1 cellular context compared by ENCODE assay signal in the genomic region with DNA sequence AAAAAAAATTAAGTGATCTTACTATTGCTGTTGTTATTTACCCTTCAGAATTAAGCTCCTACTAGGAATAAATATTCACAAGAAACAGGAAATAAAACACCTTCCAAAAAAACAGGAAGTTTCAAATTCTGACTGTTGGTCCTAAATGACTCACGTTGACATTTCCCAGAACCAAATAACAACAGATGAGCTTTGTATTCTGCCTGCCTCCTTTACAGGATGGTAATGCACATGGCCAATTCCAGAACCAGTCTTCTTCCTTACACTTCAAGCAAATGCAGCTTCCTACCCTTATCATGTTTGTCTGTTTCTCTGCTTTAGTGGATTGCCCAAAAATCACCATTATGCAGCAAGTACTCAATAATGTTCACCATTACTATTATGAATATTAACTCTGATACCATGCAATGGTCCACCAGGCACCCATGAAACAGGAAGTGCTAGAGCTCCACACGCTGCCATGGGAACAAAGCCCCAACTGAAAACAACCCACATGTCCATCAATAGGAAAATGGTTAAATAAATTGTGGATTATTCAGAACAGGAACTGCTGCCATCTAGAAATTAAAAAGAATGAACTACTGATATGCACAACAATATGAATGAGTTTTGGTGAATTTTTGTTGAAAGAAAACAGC.
TF ChIP-seq lines count a peak whose summit lies in the region.

No MANE protein-coding gene starts in this region.

TF ChIP-seq in K562, 482 proteins besides CTCF, POLR2A, EP300 and RAD21 (continued from another document):
- TF ChIP-seq ZNF133 (CRISPR knock-in tag; IDR thresholded peaks at IDR 0.05) (no peak), ATF7 (IDR thresholded peaks at IDR 0.05) (0 out of 2 replicates have a peak, but pooled peaks have one; percentile 16), SIRT6 (IDR thresholded peaks at IDR 0.05; ENCODE audit: low read depth, low read length) (no peak), ZNF717 (CRISPR knock-in tag; IDR thresholded peaks at IDR 0.05) (no peak), TSC22D4 (tag; IDR thresholded peaks at IDR 0.05) (no peak), ZNF512 (tag; IDR thresholded peaks at IDR 0.05) (no peak), CBX5 (IDR thresholded peaks at IDR 0.05; ENCODE audit: borderline replicate concordance, low read depth) (no peak), ZSCAN32 (CRISPR knock-in tag; IDR thresholded peaks at IDR 0.05) (no peak), PCBP1 (IDR thresholded peaks at IDR 0.05; ENCODE audit: low read depth, low read length, poor library complexity, severe bottlenecking) (no peak), ARID1B (IDR thresholded peaks at IDR 0.05) (peak; percentile 41; the same call in 1 of the 2 replicates), NR1H2 (CRISPR knock-in tag; IDR thresholded peaks at IDR 0.05) (no peak), DIDO1 (tag; IDR thresholded peaks at IDR 0.05; ENCODE audit: low read depth) (no peak), ZNF134 (CRISPR knock-in tag; conservative IDR thresholded peaks at IDR 0.05) (no peak), MXI1 (IDR thresholded peaks at IDR 0.05; ENCODE audit: low read depth, low read length) (peak; percentile 33; the same call in 1 of the 2 replicates), ZNF561 (CRISPR knock-in tag; conservative IDR thresholded peaks at IDR 0.05) (no peak), ZNF224 (CRISPR knock-in tag; IDR thresholded peaks at IDR 0.05) (no peak), HNRNPK (IDR thresholded peaks at IDR 0.05; ENCODE audit: low read depth, low read length, poor library complexity, severe bottlenecking) (no peak), FOXJ2 (tag; IDR thresholded peaks at IDR 0.05) (0 out of 2 replicates have a peak, but pooled peaks have one; percentile 35), BCL6 (CRISPR knock-in tag; IDR thresholded peaks at IDR 0.05) (no peak), RBM34 (IDR thresholded peaks at IDR 0.05; ENCODE audit: borderline replicate concordance, insufficient read depth, low read length) (no peak), MCM2 (IDR thresholded peaks at IDR 0.05; ENCODE audit: low read depth) (no peak), SP2 (IDR thresholded peaks at IDR 0.05; ENCODE audit: extremely low read depth, low read depth, low read length, poor library complexity, severe bottlenecking) (no peak), ETV6 (IDR thresholded peaks at IDR 0.05; ENCODE audit: borderline replicate concordance in 1 of 2, low read depth in 2 of 2, low read length in 1 of 2) (peak; percentile 24 to 48; a peak in 1 of 4 replicates), ETV6 (CRISPR knock-in tag; IDR thresholded peaks at IDR 0.05; ENCODE audit: borderline replicate concordance) (no peak), SUPT5H (IDR thresholded peaks at IDR 0.05) (no peak), SNRNP70 (optimal IDR thresholded peaks at IDR 0.05; ENCODE audit: low read depth, low read length) (no peak), CBX1 (IDR thresholded peaks at IDR 0.05; ENCODE audit: low read depth) (no peak), CHD4 (IDR thresholded peaks at IDR 0.05; ENCODE audit: insufficient read depth, insufficient replicate concordance, low read depth, low read length, poor library complexity, severe bottlenecking) (no peak), TSHZ1 (CRISPR knock-in tag; IDR thresholded peaks at IDR 0.05) (no peak), CREB3 (tag; conservative IDR thresholded peaks at IDR 0.05; ENCODE audit: low read depth) (no peak), ZNF239 (CRISPR knock-in tag; IDR thresholded peaks at IDR 0.05) (no peak), NELFE (IDR thresholded peaks at IDR 0.05; ENCODE audit: insufficient read depth, insufficient read length) (no peak), ZHX1 (conservative IDR thresholded peaks at IDR 0.05; ENCODE audit: low read length) (no peak), IRF9 (tag; IDR thresholded peaks at IDR 0.05) (no peak), PHF20 (IDR thresholded peaks at IDR 0.05; ENCODE audit: partially characterized antibody) (no peak)
- TF ChIP-seq, protein P1, sequence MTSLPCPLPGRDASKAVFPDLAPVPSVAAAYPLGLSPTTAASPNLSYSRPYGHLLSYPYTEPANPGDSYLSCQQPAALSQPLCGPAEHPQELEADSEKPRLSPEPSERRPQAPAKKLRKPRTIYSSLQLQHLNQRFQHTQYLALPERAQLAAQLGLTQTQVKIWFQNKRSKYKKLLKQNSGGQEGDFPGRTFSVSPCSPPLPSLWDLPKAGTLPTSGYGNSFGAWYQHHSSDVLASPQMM (CRISPR knock-in tag; IDR thresholded peaks at IDR 0.05) = no peak
- TF ChIP-seq, protein P2, sequence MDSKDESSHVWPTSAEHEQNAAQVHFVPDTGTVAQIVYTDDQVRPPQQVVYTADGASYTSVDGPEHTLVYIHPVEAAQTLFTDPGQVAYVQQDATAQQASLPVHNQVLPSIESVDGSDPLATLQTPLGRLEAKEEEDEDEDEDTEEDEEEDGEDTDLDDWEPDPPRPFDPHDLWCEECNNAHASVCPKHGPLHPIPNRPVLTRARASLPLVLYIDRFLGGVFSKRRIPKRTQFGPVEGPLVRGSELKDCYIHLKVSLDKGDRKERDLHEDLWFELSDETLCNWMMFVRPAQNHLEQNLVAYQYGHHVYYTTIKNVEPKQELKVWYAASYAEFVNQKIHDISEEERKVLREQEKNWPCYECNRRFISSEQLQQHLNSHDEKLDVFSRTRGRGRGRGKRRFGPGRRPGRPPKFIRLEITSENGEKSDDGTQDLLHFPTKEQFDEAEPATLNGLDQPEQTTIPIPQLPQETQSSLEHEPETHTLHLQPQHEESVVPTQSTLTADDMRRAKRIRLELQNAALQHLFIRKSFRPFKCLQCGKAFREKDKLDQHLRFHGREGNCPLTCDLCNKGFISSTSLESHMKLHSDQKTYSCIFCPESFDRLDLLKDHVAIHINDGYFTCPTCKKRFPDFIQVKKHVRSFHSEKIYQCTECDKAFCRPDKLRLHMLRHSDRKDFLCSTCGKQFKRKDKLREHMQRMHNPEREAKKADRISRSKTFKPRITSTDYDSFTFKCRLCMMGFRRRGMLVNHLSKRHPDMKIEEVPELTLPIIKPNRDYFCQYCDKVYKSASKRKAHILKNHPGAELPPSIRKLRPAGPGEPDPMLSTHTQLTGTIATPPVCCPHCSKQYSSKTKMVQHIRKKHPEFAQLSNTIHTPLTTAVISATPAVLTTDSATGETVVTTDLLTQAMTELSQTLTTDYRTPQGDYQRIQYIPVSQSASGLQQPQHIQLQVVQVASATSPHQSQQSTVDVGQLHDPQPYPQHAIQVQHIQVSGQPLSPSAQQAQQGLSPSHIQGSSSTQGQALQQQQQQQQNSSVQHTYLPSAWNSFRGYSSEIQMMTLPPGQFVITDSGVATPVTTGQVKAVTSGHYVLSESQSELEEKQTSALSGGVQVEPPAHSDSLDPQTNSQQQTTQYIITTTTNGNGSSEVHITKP (IDR thresholded peaks at IDR 0.05; ENCODE audit: partially characterized antibody) = no peak
- TF ChIP-seq, protein P3, sequence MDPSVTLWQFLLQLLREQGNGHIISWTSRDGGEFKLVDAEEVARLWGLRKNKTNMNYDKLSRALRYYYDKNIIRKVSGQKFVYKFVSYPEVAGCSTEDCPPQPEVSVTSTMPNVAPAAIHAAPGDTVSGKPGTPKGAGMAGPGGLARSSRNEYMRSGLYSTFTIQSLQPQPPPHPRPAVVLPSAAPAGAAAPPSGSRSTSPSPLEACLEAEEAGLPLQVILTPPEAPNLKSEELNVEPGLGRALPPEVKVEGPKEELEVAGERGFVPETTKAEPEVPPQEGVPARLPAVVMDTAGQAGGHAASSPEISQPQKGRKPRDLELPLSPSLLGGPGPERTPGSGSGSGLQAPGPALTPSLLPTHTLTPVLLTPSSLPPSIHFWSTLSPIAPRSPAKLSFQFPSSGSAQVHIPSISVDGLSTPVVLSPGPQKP (CRISPR knock-in tag; IDR thresholded peaks at IDR 0.05) = no peak
- TF ChIP-seq, protein P4, sequence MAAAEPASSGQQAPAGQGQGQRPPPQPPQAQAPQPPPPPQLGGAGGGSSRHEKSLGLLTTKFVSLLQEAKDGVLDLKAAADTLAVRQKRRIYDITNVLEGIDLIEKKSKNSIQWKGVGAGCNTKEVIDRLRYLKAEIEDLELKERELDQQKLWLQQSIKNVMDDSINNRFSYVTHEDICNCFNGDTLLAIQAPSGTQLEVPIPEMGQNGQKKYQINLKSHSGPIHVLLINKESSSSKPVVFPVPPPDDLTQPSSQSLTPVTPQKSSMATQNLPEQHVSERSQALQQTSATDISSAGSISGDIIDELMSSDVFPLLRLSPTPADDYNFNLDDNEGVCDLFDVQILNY (CRISPR knock-in tag; IDR thresholded peaks at IDR 0.05) = no peak
